ENCODE assay signal across 1 cellular context in the genomic region with DNA sequence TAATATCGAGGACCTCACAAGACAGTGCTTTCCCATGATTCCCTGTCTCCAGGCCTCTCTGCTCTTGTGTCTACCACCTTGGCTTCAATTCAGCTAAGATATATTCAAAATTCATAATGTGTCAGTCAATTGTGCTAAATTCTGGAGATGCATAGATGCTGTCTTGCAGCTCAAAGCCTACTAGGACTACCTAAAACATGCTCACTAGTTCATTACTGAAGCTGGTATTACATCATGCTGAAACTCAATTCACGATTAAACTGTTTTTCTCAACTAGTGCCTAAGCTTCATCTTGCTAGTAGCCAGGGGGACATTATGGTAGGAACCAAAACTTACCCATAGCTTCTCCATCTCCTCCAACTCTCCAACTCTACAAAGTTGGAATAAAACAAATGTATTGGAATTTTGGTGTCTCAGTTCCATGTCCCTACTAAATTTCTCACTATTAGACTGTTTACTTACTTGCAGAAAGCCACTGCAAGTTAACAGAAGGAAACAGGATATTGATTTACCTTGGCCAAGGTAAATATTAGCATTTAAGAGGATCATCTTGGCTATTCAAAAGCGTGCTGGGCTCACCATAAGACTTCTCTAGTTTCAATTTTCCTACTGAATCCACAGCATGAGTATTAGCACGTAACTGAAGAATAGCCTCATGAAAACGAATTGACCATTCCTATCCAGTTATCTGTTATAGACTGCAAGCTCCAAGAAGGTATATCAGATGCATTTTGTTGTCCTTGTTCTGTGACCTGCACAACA.
TF ChIP-seq lines count a peak whose summit lies in the region.

No MANE protein-coding gene starts in this region.

TF ChIP-seq in IMR-90, 13 proteins besides CTCF, POLR2A, EP300 and RAD21:
- TF ChIP-seq MAFK (IDR thresholded peaks at IDR 0.05; ENCODE audit: low read depth, low read length): no peak
- no peak for TF ChIP-seq MAZ (IDR thresholded peaks at IDR 0.05; ENCODE audit: borderline replicate concordance, low read depth, low read length)
- TF ChIP-seq CHD1 (IDR thresholded peaks at IDR 0.05; ENCODE audit: low read depth, low read length): no peak
- TF ChIP-seq NFE2L2 (IDR thresholded peaks at IDR 0.05; ENCODE audit: low read depth, low read length): no peak
